In the genomic region with DNA sequence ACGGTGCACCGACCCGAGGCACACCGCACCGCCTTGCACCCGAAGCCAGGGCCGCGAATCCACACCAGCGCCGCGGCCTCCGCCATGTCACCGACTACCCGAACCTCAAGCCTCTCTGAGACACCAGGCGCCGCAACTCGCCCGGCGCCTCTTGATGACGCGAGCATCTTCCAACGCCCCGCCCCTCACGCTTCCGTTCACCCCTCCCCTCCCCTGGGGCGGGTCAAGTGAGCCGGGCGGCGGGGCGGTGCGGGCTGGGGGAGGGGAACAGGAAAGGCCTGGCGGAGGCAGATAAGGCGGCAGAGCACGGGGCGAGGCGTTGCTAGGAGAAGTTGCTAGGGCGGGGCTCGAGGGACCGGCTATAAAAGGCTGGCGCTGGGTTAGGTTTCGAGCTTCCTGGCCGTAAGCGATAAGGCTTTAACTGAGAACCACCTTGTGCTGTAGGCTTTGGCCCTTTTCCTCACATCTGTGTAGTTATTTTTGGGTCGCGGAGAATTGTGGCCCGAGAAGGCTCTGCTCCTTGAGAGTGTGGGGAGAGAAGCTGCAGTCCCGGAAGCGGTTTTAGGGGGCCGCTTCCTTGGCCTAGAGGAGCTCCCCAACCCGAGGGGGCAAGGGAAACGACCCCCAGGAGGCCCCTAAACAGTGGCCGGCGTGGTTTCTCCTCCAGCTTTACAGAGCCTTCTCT, we compare ENCODE assay signal across 1 cellular context.
TF ChIP-seq lines count a peak whose summit lies in the region.

A gene (minus strand): TSS at position 117 of the 685 bp plus-strand sequence. CDS start 31 bp downstream, at position 86.

TF ChIP-seq in K562, 482 proteins besides CTCF, POLR2A, EP300 and RAD21 (continued from another document and continues in another):
- TF ChIP-seq WHSC1 (IDR thresholded peaks at IDR 0.05; ENCODE audit: low read length): no peak
- TF ChIP-seq, protein P1, sequence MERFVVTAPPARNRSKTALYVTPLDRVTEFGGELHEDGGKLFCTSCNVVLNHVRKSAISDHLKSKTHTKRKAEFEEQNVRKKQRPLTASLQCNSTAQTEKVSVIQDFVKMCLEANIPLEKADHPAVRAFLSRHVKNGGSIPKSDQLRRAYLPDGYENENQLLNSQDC (CRISPR knock-in tag; IDR thresholded peaks at IDR 0.05): peak; percentile 42
- TF ChIP-seq EGR1 (conservative IDR thresholded peaks at IDR 0.05): peak; percentile 76
- no peak for TF ChIP-seq HSF4 (CRISPR knock-in tag; IDR thresholded peaks at IDR 0.05; ENCODE audit: borderline replicate concordance)
- TF ChIP-seq BCL6 (CRISPR knock-in tag; IDR thresholded peaks at IDR 0.05): peak; percentile 40; the same call in 1 of the 2 replicates
- 0 out of 2 replicates have a peak, but pooled peaks have one; percentile 20 for TF ChIP-seq NFATC3 (IDR thresholded peaks at IDR 0.05)
- TF ChIP-seq, protein P2, sequence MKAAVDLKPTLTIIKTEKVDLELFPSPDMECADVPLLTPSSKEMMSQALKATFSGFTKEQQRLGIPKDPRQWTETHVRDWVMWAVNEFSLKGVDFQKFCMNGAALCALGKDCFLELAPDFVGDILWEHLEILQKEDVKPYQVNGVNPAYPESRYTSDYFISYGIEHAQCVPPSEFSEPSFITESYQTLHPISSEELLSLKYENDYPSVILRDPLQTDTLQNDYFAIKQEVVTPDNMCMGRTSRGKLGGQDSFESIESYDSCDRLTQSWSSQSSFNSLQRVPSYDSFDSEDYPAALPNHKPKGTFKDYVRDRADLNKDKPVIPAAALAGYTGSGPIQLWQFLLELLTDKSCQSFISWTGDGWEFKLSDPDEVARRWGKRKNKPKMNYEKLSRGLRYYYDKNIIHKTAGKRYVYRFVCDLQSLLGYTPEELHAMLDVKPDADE (conservative IDR thresholded peaks at IDR 0.05; ENCODE audit: control insufficient read depth, low read depth, low read length): peak; percentile 92
- no peak for TF ChIP-seq SNIP1 (IDR thresholded peaks at IDR 0.05; ENCODE audit: low read depth)
- TF ChIP-seq ZNF274 (IDR thresholded peaks at IDR 0.05; ENCODE audit: borderline replicate concordance, low read depth, low read length): peak; percentile 81
- peak; percentile 94 for TF ChIP-seq NEUROD1 (IDR thresholded peaks at IDR 0.05; ENCODE audit: borderline replicate concordance, low read depth, low read length, partially characterized antibody)
- peak; percentile 11; the same call in 1 of the 2 replicates for TF ChIP-seq ZNF24 (IDR thresholded peaks at IDR 0.05)
- TF ChIP-seq ZNF644 (tag; IDR thresholded peaks at IDR 0.05; ENCODE audit: low read depth): peak; percentile 93
- no peak for TF ChIP-seq SLC30A9 (CRISPR knock-in tag; IDR thresholded peaks at IDR 0.05)
- TF ChIP-seq PHF20 (IDR thresholded peaks at IDR 0.05; ENCODE audit: partially characterized antibody): peak; percentile 83
- TF ChIP-seq ARID2 (IDR thresholded peaks at IDR 0.05): no peak
- 0 out of 2 replicates have a peak, but pooled peaks have one; percentile 35 for TF ChIP-seq HIVEP1 (CRISPR knock-in tag; IDR thresholded peaks at IDR 0.05)
- peak; percentile 98 for TF ChIP-seq SP1 (CRISPR knock-in tag; IDR thresholded peaks at IDR 0.05)
- peak; percentile 60; the same call in 1 of the 2 replicates for TF ChIP-seq JUND (IDR thresholded peaks at IDR 0.05; ENCODE audit: borderline replicate concordance, low read depth, low read length)
- TF ChIP-seq JUND (tag; IDR thresholded peaks at IDR 0.05; ENCODE audit: borderline replicate concordance, low read depth, low read length): peak; percentile 55; the same call in 1 of the 3 replicates
- TF ChIP-seq, protein P3, sequence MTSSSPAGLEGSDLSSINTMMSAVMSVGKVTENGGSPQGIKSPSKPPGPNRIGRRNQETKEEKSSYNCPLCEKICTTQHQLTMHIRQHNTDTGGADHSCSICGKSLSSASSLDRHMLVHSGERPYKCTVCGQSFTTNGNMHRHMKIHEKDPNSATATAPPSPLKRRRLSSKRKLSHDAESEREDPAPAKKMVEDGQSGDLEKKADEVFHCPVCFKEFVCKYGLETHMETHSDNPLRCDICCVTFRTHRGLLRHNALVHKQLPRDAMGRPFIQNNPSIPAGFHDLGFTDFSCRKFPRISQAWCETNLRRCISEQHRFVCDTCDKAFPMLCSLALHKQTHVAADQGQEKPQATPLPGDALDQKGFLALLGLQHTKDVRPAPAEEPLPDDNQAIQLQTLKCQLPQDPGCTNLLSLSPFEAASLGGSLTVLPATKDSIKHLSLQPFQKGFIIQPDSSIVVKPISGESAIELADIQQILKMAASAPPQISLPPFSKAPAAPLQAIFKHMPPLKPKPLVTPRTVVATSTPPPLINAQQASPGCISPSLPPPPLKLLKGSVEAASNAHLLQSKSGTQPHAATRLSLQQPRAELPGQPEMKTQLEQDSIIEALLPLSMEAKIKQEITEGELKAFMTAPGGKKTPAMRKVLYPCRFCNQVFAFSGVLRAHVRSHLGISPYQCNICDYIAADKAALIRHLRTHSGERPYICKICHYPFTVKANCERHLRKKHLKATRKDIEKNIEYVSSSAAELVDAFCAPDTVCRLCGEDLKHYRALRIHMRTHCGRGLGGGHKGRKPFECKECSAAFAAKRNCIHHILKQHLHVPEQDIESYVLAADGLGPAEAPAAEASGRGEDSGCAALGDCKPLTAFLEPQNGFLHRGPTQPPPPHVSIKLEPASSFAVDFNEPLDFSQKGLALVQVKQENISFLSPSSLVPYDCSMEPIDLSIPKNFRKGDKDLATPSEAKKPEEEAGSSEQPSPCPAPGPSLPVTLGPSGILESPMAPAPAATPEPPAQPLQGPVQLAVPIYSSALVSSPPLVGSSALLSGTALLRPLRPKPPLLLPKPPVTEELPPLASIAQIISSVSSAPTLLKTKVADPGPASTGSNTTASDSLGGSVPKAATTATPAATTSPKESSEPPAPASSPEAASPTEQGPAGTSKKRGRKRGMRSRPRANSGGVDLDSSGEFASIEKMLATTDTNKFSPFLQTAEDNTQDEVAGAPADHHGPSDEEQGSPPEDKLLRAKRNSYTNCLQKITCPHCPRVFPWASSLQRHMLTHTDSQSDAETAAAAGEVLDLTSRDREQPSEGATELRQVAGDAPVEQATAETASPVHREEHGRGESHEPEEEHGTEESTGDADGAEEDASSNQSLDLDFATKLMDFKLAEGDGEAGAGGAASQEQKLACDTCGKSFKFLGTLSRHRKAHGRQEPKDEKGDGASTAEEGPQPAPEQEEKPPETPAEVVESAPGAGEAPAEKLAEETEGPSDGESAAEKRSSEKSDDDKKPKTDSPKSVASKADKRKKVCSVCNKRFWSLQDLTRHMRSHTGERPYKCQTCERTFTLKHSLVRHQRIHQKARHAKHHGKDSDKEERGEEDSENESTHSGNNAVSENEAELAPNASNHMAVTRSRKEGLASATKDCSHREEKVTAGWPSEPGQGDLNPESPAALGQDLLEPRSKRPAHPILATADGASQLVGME (CRISPR knock-in tag; IDR thresholded peaks at IDR 0.05): 0 out of 2 replicates have a peak, but pooled peaks have one; percentile 28
- peak; percentile 88 for TF ChIP-seq EP400 (IDR thresholded peaks at IDR 0.05)
- no peak for TF ChIP-seq ZNF717 (CRISPR knock-in tag; IDR thresholded peaks at IDR 0.05)
- TF ChIP-seq, protein P4, sequence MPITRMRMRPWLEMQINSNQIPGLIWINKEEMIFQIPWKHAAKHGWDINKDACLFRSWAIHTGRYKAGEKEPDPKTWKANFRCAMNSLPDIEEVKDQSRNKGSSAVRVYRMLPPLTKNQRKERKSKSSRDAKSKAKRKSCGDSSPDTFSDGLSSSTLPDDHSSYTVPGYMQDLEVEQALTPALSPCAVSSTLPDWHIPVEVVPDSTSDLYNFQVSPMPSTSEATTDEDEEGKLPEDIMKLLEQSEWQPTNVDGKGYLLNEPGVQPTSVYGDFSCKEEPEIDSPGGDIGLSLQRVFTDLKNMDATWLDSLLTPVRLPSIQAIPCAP (CRISPR knock-in tag; IDR thresholded peaks at IDR 0.05; ENCODE audit: borderline replicate concordance): no peak
- TF ChIP-seq, protein P5, sequence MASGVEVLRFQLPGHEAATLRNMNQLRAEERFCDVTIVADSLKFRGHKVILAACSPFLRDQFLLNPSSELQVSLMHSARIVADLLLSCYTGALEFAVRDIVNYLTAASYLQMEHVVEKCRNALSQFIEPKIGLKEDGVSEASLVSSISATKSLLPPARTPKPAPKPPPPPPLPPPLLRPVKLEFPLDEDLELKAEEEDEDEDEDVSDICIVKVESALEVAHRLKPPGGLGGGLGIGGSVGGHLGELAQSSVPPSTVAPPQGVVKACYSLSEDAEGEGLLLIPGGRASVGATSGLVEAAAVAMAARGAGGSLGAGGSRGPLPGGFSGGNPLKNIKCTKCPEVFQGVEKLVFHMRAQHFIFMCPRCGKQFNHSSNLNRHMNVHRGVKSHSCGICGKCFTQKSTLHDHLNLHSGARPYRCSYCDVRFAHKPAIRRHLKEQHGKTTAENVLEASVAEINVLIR (CRISPR knock-in tag; IDR thresholded peaks at IDR 0.05): peak; percentile 94
- peak; percentile 86 for TF ChIP-seq FOXP1 (CRISPR knock-in tag; IDR thresholded peaks at IDR 0.05)
- TF ChIP-seq FOXM1 (IDR thresholded peaks at IDR 0.05; ENCODE audit: low read depth): peak; percentile 94
- TF ChIP-seq FOXM1 (CRISPR knock-in tag; IDR thresholded peaks at IDR 0.05; ENCODE audit: low read depth): peak; percentile 79; the same call in 1 of the 2 replicates
- peak; percentile 52 for TF ChIP-seq ZNF239 (CRISPR knock-in tag; IDR thresholded peaks at IDR 0.05)
- peak; percentile 100 for TF ChIP-seq MEF2A (IDR thresholded peaks at IDR 0.05; ENCODE audit: control insufficient read depth, low read depth, low read length)
- TF ChIP-seq, protein P6, sequence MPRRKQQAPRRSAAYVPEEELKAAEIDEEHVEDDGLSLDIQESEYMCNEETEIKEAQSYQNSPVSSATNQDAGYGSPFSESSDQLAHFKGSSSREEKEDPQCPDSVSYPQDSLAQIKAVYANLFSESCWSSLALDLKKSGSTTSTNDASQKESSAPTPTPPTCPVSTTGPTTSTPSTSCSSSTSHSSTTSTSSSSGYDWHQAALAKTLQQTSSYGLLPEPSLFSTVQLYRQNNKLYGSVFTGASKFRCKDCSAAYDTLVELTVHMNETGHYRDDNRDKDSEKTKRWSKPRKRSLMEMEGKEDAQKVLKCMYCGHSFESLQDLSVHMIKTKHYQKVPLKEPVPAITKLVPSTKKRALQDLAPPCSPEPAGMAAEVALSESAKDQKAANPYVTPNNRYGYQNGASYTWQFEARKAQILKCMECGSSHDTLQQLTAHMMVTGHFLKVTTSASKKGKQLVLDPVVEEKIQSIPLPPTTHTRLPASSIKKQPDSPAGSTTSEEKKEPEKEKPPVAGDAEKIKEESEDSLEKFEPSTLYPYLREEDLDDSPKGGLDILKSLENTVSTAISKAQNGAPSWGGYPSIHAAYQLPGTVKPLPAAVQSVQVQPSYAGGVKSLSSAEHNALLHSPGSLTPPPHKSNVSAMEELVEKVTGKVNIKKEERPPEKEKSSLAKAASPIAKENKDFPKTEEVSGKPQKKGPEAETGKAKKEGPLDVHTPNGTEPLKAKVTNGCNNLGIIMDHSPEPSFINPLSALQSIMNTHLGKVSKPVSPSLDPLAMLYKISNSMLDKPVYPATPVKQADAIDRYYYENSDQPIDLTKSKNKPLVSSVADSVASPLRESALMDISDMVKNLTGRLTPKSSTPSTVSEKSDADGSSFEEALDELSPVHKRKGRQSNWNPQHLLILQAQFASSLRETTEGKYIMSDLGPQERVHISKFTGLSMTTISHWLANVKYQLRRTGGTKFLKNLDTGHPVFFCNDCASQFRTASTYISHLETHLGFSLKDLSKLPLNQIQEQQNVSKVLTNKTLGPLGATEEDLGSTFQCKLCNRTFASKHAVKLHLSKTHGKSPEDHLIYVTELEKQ (CRISPR knock-in tag; IDR thresholded peaks at IDR 0.05): no peak
- peak; percentile 90 for TF ChIP-seq TOE1 (IDR thresholded peaks at IDR 0.05; ENCODE audit: borderline replicate concordance)
- no peak for TF ChIP-seq TOE1 (CRISPR knock-in tag; IDR thresholded peaks at IDR 0.05; ENCODE audit: borderline replicate concordance, low read depth)
- TF ChIP-seq ESRRB (CRISPR knock-in tag; IDR thresholded peaks at IDR 0.05; ENCODE audit: borderline replicate concordance): 0 out of 2 replicates have a peak, but pooled peaks have one; percentile 57
- TF ChIP-seq, protein P7, sequence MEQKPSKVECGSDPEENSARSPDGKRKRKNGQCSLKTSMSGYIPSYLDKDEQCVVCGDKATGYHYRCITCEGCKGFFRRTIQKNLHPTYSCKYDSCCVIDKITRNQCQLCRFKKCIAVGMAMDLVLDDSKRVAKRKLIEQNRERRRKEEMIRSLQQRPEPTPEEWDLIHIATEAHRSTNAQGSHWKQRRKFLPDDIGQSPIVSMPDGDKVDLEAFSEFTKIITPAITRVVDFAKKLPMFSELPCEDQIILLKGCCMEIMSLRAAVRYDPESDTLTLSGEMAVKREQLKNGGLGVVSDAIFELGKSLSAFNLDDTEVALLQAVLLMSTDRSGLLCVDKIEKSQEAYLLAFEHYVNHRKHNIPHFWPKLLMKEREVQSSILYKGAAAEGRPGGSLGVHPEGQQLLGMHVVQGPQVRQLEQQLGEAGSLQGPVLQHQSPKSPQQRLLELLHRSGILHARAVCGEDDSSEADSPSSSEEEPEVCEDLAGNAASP (IDR thresholded peaks at IDR 0.05): no peak
- TF ChIP-seq GATA2 (CRISPR knock-in tag; IDR thresholded peaks at IDR 0.05): peak; percentile 97
- TF ChIP-seq ZNF197 (CRISPR knock-in tag; IDR thresholded peaks at IDR 0.05; ENCODE audit: low read depth): peak; percentile 90; the same call in 1 of the 2 replicates
- no peak for TF ChIP-seq PURB (CRISPR knock-in tag; IDR thresholded peaks at IDR 0.05; ENCODE audit: low read depth)
- peak; percentile 85 for TF ChIP-seq ZSCAN29 (IDR thresholded peaks at IDR 0.05)
- TF ChIP-seq MTA1 (IDR thresholded peaks at IDR 0.05; ENCODE audit: borderline replicate concordance): peak; percentile 98
- peak; percentile 99 for TF ChIP-seq CXXC5 (CRISPR knock-in tag; IDR thresholded peaks at IDR 0.05)
- TF ChIP-seq, protein P8, sequence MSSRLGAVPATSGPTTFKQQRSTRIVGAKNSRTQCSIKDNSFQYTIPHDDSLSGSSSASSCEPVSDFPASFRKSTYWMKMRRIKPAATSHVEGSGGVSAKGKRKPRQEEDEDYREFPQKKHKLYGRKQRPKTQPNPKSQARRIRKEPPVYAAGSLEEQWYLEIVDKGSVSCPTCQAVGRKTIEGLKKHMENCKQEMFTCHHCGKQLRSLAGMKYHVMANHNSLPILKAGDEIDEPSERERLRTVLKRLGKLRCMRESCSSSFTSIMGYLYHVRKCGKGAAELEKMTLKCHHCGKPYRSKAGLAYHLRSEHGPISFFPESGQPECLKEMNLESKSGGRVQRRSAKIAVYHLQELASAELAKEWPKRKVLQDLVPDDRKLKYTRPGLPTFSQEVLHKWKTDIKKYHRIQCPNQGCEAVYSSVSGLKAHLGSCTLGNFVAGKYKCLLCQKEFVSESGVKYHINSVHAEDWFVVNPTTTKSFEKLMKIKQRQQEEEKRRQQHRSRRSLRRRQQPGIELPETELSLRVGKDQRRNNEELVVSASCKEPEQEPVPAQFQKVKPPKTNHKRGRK (tag; IDR thresholded peaks at IDR 0.05): no peak
- TF ChIP-seq, protein P9, sequence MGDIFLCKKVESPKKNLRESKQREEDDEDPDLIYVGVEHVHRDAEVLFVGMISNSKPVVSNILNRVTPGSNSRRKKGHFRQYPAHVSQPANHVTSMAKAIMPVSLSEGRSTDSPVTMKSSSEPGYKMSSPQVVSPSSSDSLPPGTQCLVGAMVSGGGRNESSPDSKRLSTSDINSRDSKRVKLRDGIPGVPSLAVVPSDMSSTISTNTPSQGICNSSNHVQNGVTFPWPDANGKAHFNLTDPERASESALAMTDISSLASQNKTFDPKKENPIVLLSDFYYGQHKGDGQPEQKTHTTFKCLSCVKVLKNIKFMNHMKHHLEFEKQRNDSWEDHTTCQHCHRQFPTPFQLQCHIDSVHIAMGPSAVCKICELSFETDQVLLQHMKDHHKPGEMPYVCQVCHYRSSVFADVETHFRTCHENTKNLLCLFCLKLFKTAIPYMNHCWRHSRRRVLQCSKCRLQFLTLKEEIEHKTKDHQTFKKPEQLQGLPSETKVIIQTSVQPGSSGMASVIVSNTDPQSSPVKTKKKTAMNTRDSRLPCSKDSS (IDR thresholded peaks at IDR 0.05; ENCODE audit: low read depth, partially characterized antibody): no peak
- TF ChIP-seq CAMTA2 (CRISPR knock-in tag; conservative IDR thresholded peaks at IDR 0.05): no peak
